ENCODE assay signal across 13 cellular contexts in the genomic region with DNA sequence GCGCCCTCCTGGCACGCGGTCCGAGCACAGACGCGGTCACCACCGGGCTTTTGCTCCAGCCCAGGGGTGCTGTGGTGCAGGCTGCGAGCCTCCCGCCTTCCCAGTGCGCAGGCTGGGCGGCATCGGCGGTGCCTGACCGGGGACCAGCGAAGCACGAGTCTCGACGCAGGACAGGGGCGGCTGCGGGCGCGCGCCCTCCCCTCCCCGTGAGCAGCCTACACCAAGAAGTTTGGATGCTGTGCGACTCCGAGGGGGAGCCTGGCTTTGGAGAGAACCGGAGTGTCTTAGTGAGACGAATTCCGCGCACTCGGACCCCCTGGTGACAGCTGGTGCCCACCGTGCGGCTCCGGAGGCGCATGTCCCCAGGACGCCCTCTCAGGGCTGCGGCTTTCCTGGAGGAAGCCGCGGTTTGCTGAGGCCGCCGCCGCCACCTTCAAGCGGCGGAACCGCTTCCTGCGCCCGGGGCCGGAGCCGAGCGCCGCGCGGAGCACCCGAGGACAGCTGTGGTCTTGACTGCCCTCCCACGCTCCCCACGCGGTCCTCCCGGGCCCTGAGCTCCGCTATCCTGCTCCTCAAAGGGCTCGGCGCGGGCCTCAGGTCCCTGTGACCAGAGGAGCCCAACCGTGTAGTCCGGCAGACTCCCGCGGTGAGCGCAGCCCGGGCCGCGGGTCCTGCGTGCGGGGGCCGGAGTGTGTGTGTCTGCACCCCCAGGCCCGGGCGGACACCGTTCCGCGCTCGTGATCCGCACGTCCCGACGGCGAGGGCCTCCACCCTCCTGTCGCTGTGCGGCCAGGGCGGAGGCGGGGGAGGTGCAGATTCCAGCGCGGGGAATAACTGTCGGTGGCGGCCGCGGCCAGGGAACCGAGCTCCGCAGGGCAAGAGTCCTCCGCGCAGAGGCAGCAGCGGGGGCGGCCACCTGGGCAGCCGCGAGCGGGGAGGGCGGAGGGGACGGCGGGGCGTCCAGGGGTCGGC. TPM values are rescaled to one million over a fixed set of nuclear protein-coding genes. Genes with fewer than 3 reads are reported as not detected.
DNase-seq lines count a peak whose midpoint lies in the region; ATAC-seq and TF ChIP-seq lines count a peak whose summit lies in the region.
"Had no signal": no experiment of that assay in that cellular context is flagged by ENCODE, and none has a peak within 500 bp of the region (broad histone marks: within the 10 kb centered on the region; RNA-seq: fewer than 3 reads in every experiment).

No MANE protein-coding gene starts in this region.

- intact Hi-C loops in colonic mucosa (cut with DNase I) = no loop called here

- peaks cover 5% of the 10 kb centered on the region for H3K36me3 Mint-ChIP-seq in endothelial cell (ENCODE audit: low read depth, unreplicated experiment)
- H3K36me3 Mint-ChIP-seq in neural progenitor cell = no peaks in the 10 kb centered on the region
- no peaks in the 10 kb centered on the region for H3K36me3 Mint-ChIP-seq in activated T-cell treated with anti-CD3 and anti-CD28 coated beads, Interleukin-2, amount 50 U/mL, for 4 hours (ENCODE audit: insufficient read depth)

- H3K4me3 Mint-ChIP-seq in endothelial cell (ENCODE audit: unreplicated experiment) = no peak overlapping the region
- H3K4me3 Mint-ChIP-seq in neural progenitor cell = no peak overlapping the region
- no peak overlapping the region for H3K4me3 Mint-ChIP-seq in activated T-cell treated with anti-CD3 and anti-CD28 coated beads, Interleukin-2, amount 50 U/mL, for 4 hours

- H3K36me3 ChIP-seq in neural progenitor cell = no peaks in the 10 kb centered on the region
- H3K36me3 ChIP-seq in colonic mucosa = no peaks in the 10 kb centered on the region
- H3K36me3 ChIP-seq: gastrocnemius medialis had no signal

- peak overlapping the region; percentile 96 for H2AFZ ChIP-seq in neural progenitor cell (replicated peaks)

- H4K20me1 ChIP-seq in neural progenitor cell (ENCODE audit: low read depth) = peaks cover 17% of the 10 kb centered on the region

- H3K27ac Mint-ChIP-seq in endothelial cell (ENCODE audit: unreplicated experiment) = no peak overlapping the region
- H3K27ac Mint-ChIP-seq in neural progenitor cell = no peak overlapping the region

- H3K27me3 ChIP-seq in neural progenitor cell = peaks cover 91% of the 10 kb centered on the region
- peaks cover 52% of the 10 kb centered on the region for H3K27me3 ChIP-seq in colonic mucosa

- H3K79me2 ChIP-seq in neural progenitor cell (ENCODE audit: low read depth) = no peaks in the 10 kb centered on the region

- H3K9me3 Mint-ChIP-seq in endothelial cell (ENCODE audit: unreplicated experiment) (no peaks in the 10 kb centered on the region), neural progenitor cell (no peaks in the 10 kb centered on the region)
- no peaks in the 10 kb centered on the region for H3K9me3 Mint-ChIP-seq in activated T-cell treated with anti-CD3 and anti-CD28 coated beads, Interleukin-2, amount 50 U/mL, for 4 hours

- DNase-seq in GF-D8 (lab: John Stamatoyannopoulos, UW) (peak; percentile 8), NCI-H69 (lab: John Stamatoyannopoulos, UW) (peak; percentile 31), endothelial cell (ENCODE audit: low spot score) (peak; percentile 28), neural progenitor cell (ENCODE audit: low spot score) (peak; percentile 77), colonic mucosa (no peak), NCI-H1930 (lab: John Stamatoyannopoulos, UW) (no peak)
- no peak for DNase-seq in activated T-cell treated with anti-CD3 and anti-CD28 coated beads, Interleukin-2, amount 50 U/mL, for 4 hours
- DNase-seq: activated CD4-positive, alpha-beta T cell treated with anti-CD3 and anti-CD28 coated beads for 48 hours; cortex of kidney; gastrocnemius medialis; NCI-H446; small intestine had no signal

- peaks cover 15% of the 10 kb centered on the region for H3K4me1 ChIP-seq in neural progenitor cell
- H3K4me1 ChIP-seq in colonic mucosa = no peaks in the 10 kb centered on the region
- H3K4me1 ChIP-seq: gastrocnemius medialis had no signal

- no peak overlapping the region for H3K27ac ChIP-seq in neural progenitor cell
- no peak overlapping the region for H3K27ac ChIP-seq in colonic mucosa
- H3K27ac ChIP-seq: gastrocnemius medialis had no signal

- no peak overlapping the region for H3K9ac ChIP-seq in neural progenitor cell
- no peak overlapping the region for H3K9ac ChIP-seq in colonic mucosa (ENCODE audit: low read depth in 2 of 2, low read length in 2 of 2)

- peak overlapping the region; percentile 87 for H3K4me2 ChIP-seq in neural progenitor cell

- no peaks in the 10 kb centered on the region for H3K4me1 Mint-ChIP-seq in endothelial cell (ENCODE audit: unreplicated experiment)
- H3K4me1 Mint-ChIP-seq in neural progenitor cell = peaks cover 9% of the 10 kb centered on the region
- H3K4me1 Mint-ChIP-seq in activated T-cell treated with anti-CD3 and anti-CD28 coated beads, Interleukin-2, amount 50 U/mL, for 4 hours (ENCODE audit: low read depth) = no peaks in the 10 kb centered on the region

- H3K9me3 ChIP-seq in neural progenitor cell (ENCODE audit: low read depth) = no peaks in the 10 kb centered on the region
- H3K9me3 ChIP-seq in colonic mucosa = no peaks in the 10 kb centered on the region
- H3K9me3 ChIP-seq: gastrocnemius medialis had no signal

- peaks cover 6% of the 10 kb centered on the region for H3F3A ChIP-seq in neural progenitor cell (ENCODE audit: low read depth)

- no peak for TF ChIP-seq CTCF in endothelial cell (IDR thresholded peaks at IDR 0.05; ENCODE audit: unreplicated experiment)
- no peak for TF ChIP-seq CTCF in neural progenitor cell (IDR thresholded peaks at IDR 0.05)
- TF ChIP-seq CTCF in colonic mucosa (IDR thresholded peaks at IDR 0.05) = no peak

- peaks cover 23% of the 10 kb centered on the region for H3K27me3 Mint-ChIP-seq in endothelial cell (ENCODE audit: unreplicated experiment)
- peaks cover 56% of the 10 kb centered on the region for H3K27me3 Mint-ChIP-seq in neural progenitor cell (ENCODE audit: insufficient read depth, low read depth)
- peaks cover 42% of the 10 kb centered on the region for H3K27me3 Mint-ChIP-seq in activated T-cell treated with anti-CD3 and anti-CD28 coated beads, Interleukin-2, amount 50 U/mL, for 4 hours (ENCODE audit: low read depth)

- no peak for ATAC-seq in HG02588 (IDR thresholded peaks at IDR 0.05; ENCODE audit: unreplicated experiment)
- no peak for ATAC-seq in activated T-cell treated with anti-CD3 and anti-CD28 coated beads, Interleukin-2, amount 50 U/mL, for 4 hours
- ATAC-seq: gastrocnemius medialis had no signal

- H3K4me3 ChIP-seq in neural progenitor cell (peak overlapping the region; percentile 51), colonic mucosa (no peak overlapping the region)
- H3K4me3 ChIP-seq: gastrocnemius medialis had no signal

RNA-seq across cellular contexts. Expression of gene FGF3, which starts 1.7 kb away (rescaled TPM):
- not detected for total RNA-seq in endothelial cell (ENCODE audit: unreplicated experiment)
- total RNA-seq in neural progenitor cell (ENCODE audit: low replicate concordance) = not detected in 2 replicates
- total RNA-seq in activated T-cell treated with anti-CD3 and anti-CD28 coated beads, Interleukin-2, amount 50 U/mL, for 4 hours = not detected
- not detected for total RNA-seq in colonic mucosa
- total RNA-seq: gastrocnemius medialis had no signal

RNA-seq across cellular contexts. Expression of gene FGF4, which starts 42.4 kb away (rescaled TPM):
- not detected for total RNA-seq in endothelial cell (ENCODE audit: unreplicated experiment)
- 0.22 TPM in 1 of 2 replicates, not detected in the other for total RNA-seq in neural progenitor cell (ENCODE audit: low replicate concordance)
- total RNA-seq in activated T-cell treated with anti-CD3 and anti-CD28 coated beads, Interleukin-2, amount 50 U/mL, for 4 hours = not detected
- total RNA-seq in colonic mucosa = not detected
- total RNA-seq: gastrocnemius medialis had no signal

Comparison
In these comparisons a context has a peak if more than half of its experiments do, and no peak if none do; other contexts are left out.
1. DNase-seq: peak in GF-D8 (single experiment), NCI-H69 (single experiment), endothelial cell (single experiment) and neural progenitor cell (single experiment); none in activated T-cell treated with anti-CD3 and anti-CD28 coated beads, Interleukin-2, amount 50 U/mL, for 4 hours (single experiment), colonic mucosa (single experiment) and NCI-H1930 (0 of 2).